In genomic region chr2:179787601-179788000, GRCh38 we compare ENCODE assay signal across 26 cellular contexts.
"Had no signal": no experiment of that assay in that cellular context is flagged by ENCODE, and none has a peak within 500 bp of the region (broad histone marks: within the 10 kb centered on the region; RNA-seq: fewer than 3 reads in every experiment).

No MANE protein-coding gene starts in this region.

- H3K4me1 ChIP-seq: esophagus muscularis mucosa, heart right ventricle, left lung, parathyroid adenoma, prostate gland, right atrium auricular region, sigmoid colon, stomach, thyroid gland had no signal

- H3K79me2 ChIP-seq: parathyroid adenoma had no signal

- H3K36me3 ChIP-seq: esophagus muscularis mucosa, heart right ventricle, left lung, neural progenitor cell, prostate gland, right atrium auricular region, sigmoid colon, stomach, thyroid gland had no signal

- H3K36me3 Mint-ChIP-seq: naive thymus-derived CD4-positive, alpha-beta T cell; neural progenitor cell; stimulated activated effector memory CD8-positive, alpha-beta T cell treated with anti-CD3 and anti-CD28 coated beads, Interleukin-12 subunit alpha, Interleukin-12 subunit beta, amount 100 ng/mL, for 72 hours; type B pancreatic cell had no signal

- H3K27me3 Mint-ChIP-seq: effector memory CD8-positive, alpha-beta T cell; type B pancreatic cell had no signal

- H3K9me3 ChIP-seq: esophagus muscularis mucosa, heart right ventricle, prostate gland, right atrium auricular region, sigmoid colon, stomach, thyroid gland had no signal

- H3K4me3 Mint-ChIP-seq: effector memory CD8-positive, alpha-beta T cell; naive thymus-derived CD4-positive, alpha-beta T cell; nephron; neural progenitor cell; stimulated activated effector memory CD8-positive, alpha-beta T cell treated with anti-CD3 and anti-CD28 coated beads, Interleukin-12 subunit alpha, Interleukin-12 subunit beta, amount 100 ng/mL, for 72 hours; type B pancreatic cell had no signal

- H3K4me1 Mint-ChIP-seq: naive thymus-derived CD4-positive, alpha-beta T cell; stimulated activated effector memory CD8-positive, alpha-beta T cell treated with anti-CD3 and anti-CD28 coated beads, Interleukin-12 subunit alpha, Interleukin-12 subunit beta, amount 100 ng/mL, for 72 hours had no signal

- ATAC-seq: effector memory CD8-positive, alpha-beta T cell; foreskin keratinocyte; heart right ventricle; left cardiac atrium; left lung; naive thymus-derived CD4-positive, alpha-beta T cell; stimulated activated effector memory CD8-positive, alpha-beta T cell treated with anti-CD3 and anti-CD28 coated beads, Interleukin-12 subunit alpha, Interleukin-12 subunit beta, amount 100 ng/mL, for 72 hours had no signal

- H3K4me3 ChIP-seq: esophagus muscularis mucosa, heart right ventricle, left lung, neural progenitor cell, prostate gland, right atrium auricular region, sigmoid colon, stomach, thyroid gland had no signal

- H3K27me3 ChIP-seq: esophagus muscularis mucosa, heart right ventricle, left lung, neural progenitor cell, right atrium auricular region, sigmoid colon, stomach, thyroid gland had no signal

- DNase-seq: cortex of kidney; effector memory CD8-positive, alpha-beta T cell; foreskin keratinocyte; glutamatergic neuron; heart right ventricle; hippocampal formation; left cardiac atrium; left lung; mesendoderm; midbrain; naive thymus-derived CD4-positive, alpha-beta T cell; sigmoid colon; stimulated activated CD4-positive, alpha-beta T cell treated with anti-CD3 and anti-CD28 coated beads, Interleukin-2, amount 100 ng/mL, for 24 hours; stimulated activated CD4-positive, alpha-beta T cell treated with anti-CD3 and anti-CD28 coated beads, Interleukin-4, amount 100 ng/mL, for 24 hours; stimulated activated naive CD4-positive, alpha-beta T cell treated with Interleukin-2 at 50 U/mL for 16 hours; stomach; thyroid gland had no signal

- H2AFZ ChIP-seq: neural progenitor cell, parathyroid adenoma had no signal

- H3K9me3 Mint-ChIP-seq: neural progenitor cell; stimulated activated effector memory CD8-positive, alpha-beta T cell treated with anti-CD3 and anti-CD28 coated beads, Interleukin-12 subunit alpha, Interleukin-12 subunit beta, amount 100 ng/mL, for 72 hours; type B pancreatic cell had no signal

- H3K27ac Mint-ChIP-seq: effector memory CD8-positive, alpha-beta T cell; naive thymus-derived CD4-positive, alpha-beta T cell; nephron; neural progenitor cell; stimulated activated effector memory CD8-positive, alpha-beta T cell treated with anti-CD3 and anti-CD28 coated beads, Interleukin-12 subunit alpha, Interleukin-12 subunit beta, amount 100 ng/mL, for 72 hours; type B pancreatic cell had no signal

- H3K9ac ChIP-seq: neural progenitor cell, parathyroid adenoma had no signal

- H3K27ac ChIP-seq: epithelial cell of prostate, esophagus muscularis mucosa, foreskin keratinocyte, heart right ventricle, left lung, neural progenitor cell, parathyroid adenoma, prostate gland, right atrium auricular region, sigmoid colon, stomach, thyroid gland had no signal

- H3K4me2 ChIP-seq: neural progenitor cell had no signal
